ENCODE assay signal across 13 cellular contexts in genomic region chr11:111737877-111738205, GRCh38. TPM values are rescaled to one million over a fixed set of nuclear protein-coding genes. Genes with fewer than 3 reads are reported as not detected.
DNase-seq lines count a peak whose midpoint lies in the region; ATAC-seq, FAIRE-seq and TF ChIP-seq lines count a peak whose summit lies in the region.
"Had no signal": no experiment of that assay in that cellular context is flagged by ENCODE, and none has a peak within 500 bp of the region (broad histone marks: within the 10 kb centered on the region; RNA-seq: fewer than 3 reads in every experiment).

No MANE protein-coding gene starts in this region.

- 61% methylated on average over 8 of the region's 8 CpGs for WGBS in smooth muscle cell (ENCODE audit: low lambda C conversion rate)

- H3K9me2 ChIP-seq in GM23338 (ENCODE audit: insufficient read depth): no peaks in the 10 kb centered on the region

- H3K9me3 ChIP-seq in smooth muscle cell (replicated peaks; ENCODE audit: low read depth): no peaks in the 10 kb centered on the region

- peaks cover 27% of the 10 kb centered on the region; the same call in 2 of the 3 replicates for H3K4me1 Mint-ChIP-seq in GM23338
- H3K4me1 Mint-ChIP-seq in effector memory CD8-positive, alpha-beta T cell (ENCODE audit: low read depth in 2 of 2): peaks cover 0 to 3% of the 10 kb centered on the region in 2 donors

- no peak for ATAC-seq in GM23338
- no peak for ATAC-seq in effector memory CD8-positive, alpha-beta T cell (replicated peaks)
- ATAC-seq: natural killer cell treated with Interleukin-12 subunit alpha and Interleukin-12 subunit beta and Interleukin-15 and Interleukin-18, amount 100 ng/mL, for 72 hours had no signal

- no peak overlapping the region for H3K4me3 ChIP-seq in GM23338
- no peak overlapping the region for H3K4me3 ChIP-seq in smooth muscle cell

- DNase-seq in GM23338 (ENCODE audit: low spot score) (no peak), dermis microvascular lymphatic vessel endothelial cell (ENCODE audit: low read depth in 2 of 2) (peak; percentile 82 to 87), lung microvascular endothelial cell (ENCODE audit: low read depth in 2 of 2) (peak; percentile 89 to 90), smooth muscle cell (lab: John Stamatoyannopoulos, UW; ENCODE audit: unreplicated experiment) (no peak), cerebellum (ENCODE audit: low spot score) (no peak), urothelium cell line (ENCODE audit: low spot score) (no peak), NCI-H1048 (lab: John Stamatoyannopoulos, UW) (no peak)
- DNase-seq in effector memory CD8-positive, alpha-beta T cell: no peak
- DNase-seq: activated gamma-delta T cell treated with Interleukin-2 at 50 U/mL for 16 hours, COR-L47, NCI-H1105 had no signal

- H3K27ac Mint-ChIP-seq in GM23338: peak overlapping the region; percentile 55; the same call in 1 of the 2 replicates
- peak overlapping the region in 1 of 2 donors; percentile 62 for H3K27ac Mint-ChIP-seq in effector memory CD8-positive, alpha-beta T cell
- H3K27ac Mint-ChIP-seq: natural killer cell treated with Interleukin-12 subunit alpha and Interleukin-12 subunit beta and Interleukin-15 and Interleukin-18, amount 100 ng/mL, for 72 hours had no signal

- H4K20me1 ChIP-seq in GM23338 (replicated peaks; ENCODE audit: insufficient read depth): no peaks in the 10 kb centered on the region; the same call in 1 of the 2 replicates
- no peaks in the 10 kb centered on the region for H4K20me1 ChIP-seq in smooth muscle cell (ENCODE audit: low read depth)

- H3K27me3 Mint-ChIP-seq in GM23338 (ENCODE audit: insufficient read depth, low read depth, poor library complexity): peaks cover 5% of the 10 kb centered on the region
- H3K27me3 Mint-ChIP-seq in effector memory CD8-positive, alpha-beta T cell: no peaks in the 10 kb centered on the region
- H3K27me3 Mint-ChIP-seq: natural killer cell treated with Interleukin-12 subunit alpha and Interleukin-12 subunit beta and Interleukin-15 and Interleukin-18, amount 100 ng/mL, for 72 hours had no signal

- no peak overlapping the region for H3K9ac ChIP-seq in smooth muscle cell (ENCODE audit: low read depth)

- H3K27me3 ChIP-seq in GM23338 (ENCODE audit: insufficient read depth) (no peaks in the 10 kb centered on the region), smooth muscle cell (ENCODE audit: low read depth) (no peaks in the 10 kb centered on the region)

- H3K36me3 ChIP-seq in GM23338 (ENCODE audit: insufficient read depth) (peaks cover 20% of the 10 kb centered on the region), smooth muscle cell (ENCODE audit: low read depth) (peaks cover 8% of the 10 kb centered on the region)

- H2AFZ ChIP-seq in GM23338: no peak overlapping the region
- no peak overlapping the region for H2AFZ ChIP-seq in smooth muscle cell (ENCODE audit: low read depth)

- H3F3A ChIP-seq in GM23338 (replicated peaks; ENCODE audit: low read depth) (no peaks in the 10 kb centered on the region), smooth muscle cell (ENCODE audit: low read depth) (peaks cover 4% of the 10 kb centered on the region)

- H3K9me3 Mint-ChIP-seq in GM23338: no peaks in the 10 kb centered on the region
- H3K9me3 Mint-ChIP-seq in effector memory CD8-positive, alpha-beta T cell: no peaks in the 10 kb centered on the region
- H3K9me3 Mint-ChIP-seq: natural killer cell treated with Interleukin-12 subunit alpha and Interleukin-12 subunit beta and Interleukin-15 and Interleukin-18, amount 100 ng/mL, for 72 hours had no signal

- H3K27ac ChIP-seq in GM23338 (ENCODE audit: low read depth) (no peak overlapping the region), smooth muscle cell (ENCODE audit: low read depth) (peak overlapping the region; percentile 15)

- peaks cover 5% of the 10 kb centered on the region for H3K4me1 ChIP-seq in GM23338 (ENCODE audit: insufficient read depth)
- H3K4me1 ChIP-seq in smooth muscle cell (ENCODE audit: low read depth): peaks cover 12% of the 10 kb centered on the region

- TF ChIP-seq CTCF in GM23338 (conservative IDR thresholded peaks at IDR 0.05; ENCODE audit: low read depth in 2 of 2) (no peak), smooth muscle cell (IDR thresholded peaks at IDR 0.05; ENCODE audit: borderline replicate concordance, insufficient read depth, poor library complexity, severe bottlenecking) (no peak)

- H3K79me2 ChIP-seq in GM23338 (replicated peaks; ENCODE audit: insufficient read depth): no peaks in the 10 kb centered on the region
- no peaks in the 10 kb centered on the region for H3K79me2 ChIP-seq in smooth muscle cell (ENCODE audit: low read depth)

- no peak for FAIRE-seq in urothelium cell line (lab: Jason Lieb, UNC)
- FAIRE-seq: GM12891 had no signal

- H3K4me3 Mint-ChIP-seq in GM23338: no peak overlapping the region
- H3K4me3 Mint-ChIP-seq in effector memory CD8-positive, alpha-beta T cell: no peak overlapping the region
- H3K4me3 Mint-ChIP-seq: natural killer cell treated with Interleukin-12 subunit alpha and Interleukin-12 subunit beta and Interleukin-15 and Interleukin-18, amount 100 ng/mL, for 72 hours had no signal

- H3K4me2 ChIP-seq in GM23338 (no peak overlapping the region), smooth muscle cell (no peak overlapping the region)

- peaks cover 32% of the 10 kb centered on the region for H3K36me3 Mint-ChIP-seq in GM23338 (ENCODE audit: low read depth)
- peaks cover 34% of the 10 kb centered on the region for H3K36me3 Mint-ChIP-seq in effector memory CD8-positive, alpha-beta T cell (ENCODE audit: insufficient read depth)

TF ChIP-seq in GM23338, 12 proteins besides CTCF, POLR2A, EP300 and RAD21 (continues in another document):
- TF ChIP-seq CREB1 (CRISPR knock-in tag; IDR thresholded peaks at IDR 0.05; ENCODE audit: low read depth) (no peak), STAT1 (IDR thresholded peaks at IDR 0.05; ENCODE audit: unreplicated experiment) (no peak), POLR2AphosphoS5 (IDR thresholded peaks at IDR 0.05; ENCODE audit: low read depth) (no peak), EZH2phosphoT487 (IDR thresholded peaks at IDR 0.05; ENCODE audit: unreplicated experiment) (no peak), ZNF114 (CRISPR knock-in tag; IDR thresholded peaks at IDR 0.05) (no peak)
- TF ChIP-seq, protein P1, sequence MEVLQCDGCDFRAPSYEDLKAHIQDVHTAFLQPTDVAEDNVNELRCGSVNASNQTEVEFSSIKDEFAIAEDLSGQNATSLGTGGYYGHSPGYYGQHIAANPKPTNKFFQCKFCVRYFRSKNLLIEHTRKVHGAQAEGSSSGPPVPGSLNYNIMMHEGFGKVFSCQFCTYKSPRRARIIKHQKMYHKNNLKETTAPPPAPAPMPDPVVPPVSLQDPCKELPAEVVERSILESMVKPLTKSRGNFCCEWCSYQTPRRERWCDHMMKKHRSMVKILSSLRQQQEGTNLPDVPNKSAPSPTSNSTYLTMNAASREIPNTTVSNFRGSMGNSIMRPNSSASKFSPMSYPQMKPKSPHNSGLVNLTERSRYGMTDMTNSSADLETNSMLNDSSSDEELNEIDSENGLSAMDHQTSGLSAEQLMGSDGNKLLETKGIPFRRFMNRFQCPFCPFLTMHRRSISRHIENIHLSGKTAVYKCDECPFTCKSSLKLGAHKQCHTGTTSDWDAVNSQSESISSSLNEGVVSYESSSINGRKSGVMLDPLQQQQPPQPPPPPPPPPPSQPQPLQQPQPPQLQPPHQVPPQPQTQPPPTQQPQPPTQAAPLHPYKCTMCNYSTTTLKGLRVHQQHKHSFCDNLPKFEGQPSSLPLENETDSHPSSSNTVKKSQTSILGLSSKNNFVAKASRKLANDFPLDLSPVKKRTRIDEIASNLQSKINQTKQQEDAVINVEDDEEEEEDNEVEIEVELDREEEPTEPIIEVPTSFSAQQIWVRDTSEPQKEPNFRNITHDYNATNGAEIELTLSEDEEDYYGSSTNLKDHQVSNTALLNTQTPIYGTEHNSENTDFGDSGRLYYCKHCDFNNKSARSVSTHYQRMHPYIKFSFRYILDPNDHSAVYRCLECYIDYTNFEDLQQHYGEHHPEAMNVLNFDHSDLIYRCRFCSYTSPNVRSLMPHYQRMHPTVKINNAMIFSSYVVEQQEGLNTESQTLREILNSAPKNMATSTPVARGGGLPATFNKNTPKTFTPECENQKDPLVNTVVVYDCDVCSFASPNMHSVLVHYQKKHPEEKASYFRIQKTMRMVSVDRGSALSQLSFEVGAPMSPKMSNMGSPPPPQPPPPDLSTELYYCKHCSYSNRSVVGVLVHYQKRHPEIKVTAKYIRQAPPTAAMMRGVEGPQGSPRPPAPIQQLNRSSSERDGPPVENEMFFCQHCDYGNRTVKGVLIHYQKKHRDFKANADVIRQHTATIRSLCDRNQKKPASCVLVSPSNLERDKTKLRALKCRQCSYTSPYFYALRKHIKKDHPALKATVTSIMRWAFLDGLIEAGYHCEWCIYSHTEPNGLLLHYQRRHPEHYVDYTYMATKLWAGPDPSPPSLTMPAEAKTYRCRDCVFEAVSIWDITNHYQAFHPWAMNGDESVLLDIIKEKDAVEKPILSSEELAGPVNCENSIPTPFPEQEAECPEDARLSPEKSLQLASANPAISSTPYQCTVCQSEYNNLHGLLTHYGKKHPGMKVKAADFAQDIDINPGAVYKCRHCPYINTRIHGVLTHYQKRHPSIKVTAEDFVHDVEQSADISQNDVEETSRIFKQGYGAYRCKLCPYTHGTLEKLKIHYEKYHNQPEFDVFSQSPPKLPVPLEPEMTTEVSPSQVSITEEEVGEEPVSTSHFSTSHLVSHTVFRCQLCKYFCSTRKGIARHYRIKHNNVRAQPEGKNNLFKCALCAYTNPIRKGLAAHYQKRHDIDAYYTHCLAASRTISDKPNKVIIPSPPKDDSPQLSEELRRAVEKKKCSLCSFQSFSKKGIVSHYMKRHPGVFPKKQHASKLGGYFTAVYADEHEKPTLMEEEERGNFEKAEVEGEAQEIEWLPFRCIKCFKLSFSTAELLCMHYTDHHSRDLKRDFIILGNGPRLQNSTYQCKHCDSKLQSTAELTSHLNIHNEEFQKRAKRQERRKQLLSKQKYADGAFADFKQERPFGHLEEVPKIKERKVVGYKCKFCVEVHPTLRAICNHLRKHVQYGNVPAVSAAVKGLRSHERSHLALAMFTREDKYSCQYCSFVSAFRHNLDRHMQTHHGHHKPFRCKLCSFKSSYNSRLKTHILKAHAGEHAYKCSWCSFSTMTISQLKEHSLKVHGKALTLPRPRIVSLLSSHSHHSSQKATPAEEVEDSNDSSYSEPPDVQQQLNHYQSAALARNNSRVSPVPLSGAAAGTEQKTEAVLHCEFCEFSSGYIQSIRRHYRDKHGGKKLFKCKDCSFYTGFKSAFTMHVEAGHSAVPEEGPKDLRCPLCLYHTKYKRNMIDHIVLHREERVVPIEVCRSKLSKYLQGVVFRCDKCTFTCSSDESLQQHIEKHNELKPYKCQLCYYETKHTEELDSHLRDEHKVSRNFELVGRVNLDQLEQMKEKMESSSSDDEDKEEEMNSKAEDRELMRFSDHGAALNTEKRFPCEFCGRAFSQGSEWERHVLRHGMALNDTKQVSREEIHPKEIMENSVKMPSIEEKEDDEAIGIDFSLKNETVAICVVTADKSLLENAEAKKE (CRISPR knock-in tag; IDR thresholded peaks at IDR 0.05): no peak

RNA-seq across cellular contexts. Expression of gene PPP2R1B, which starts 28.3 kb away (rescaled TPM):
- 75.3 and 82.0 TPM in 2 replicates for total RNA-seq in GM23338 (2014; rRNA removed; shearing (Covaris generic))
- polyA plus RNA-seq in GM23338 (2016; fragmentation: Nextera tagmentation; extraction: Ambion mirVana) (15.9 and 18.5 TPM in 2 replicates), smooth muscle cell (13.1 and 21.9 TPM in 2 replicates)
- total RNA-seq in dermis microvascular lymphatic vessel endothelial cell (29.0 and 31.5 TPM in 2 replicates), lung microvascular endothelial cell (26.6 and 32.5 TPM in 2 replicates), smooth muscle cell (29.5 and 40.2 TPM in 2 replicates), cerebellum (19.5 TPM)

Comparison
In these comparisons a context has a peak if more than half of its experiments do, and no peak if none do; other contexts are left out.
1. DNase-seq: peak in dermis microvascular lymphatic vessel endothelial cell (2 of 2) and lung microvascular endothelial cell (2 of 2); none in GM23338 (single experiment), smooth muscle cell (single experiment), cerebellum (single experiment), urothelium cell line (single experiment), effector memory CD8-positive, alpha-beta T cell (0 of 3) and NCI-H1048 (single experiment).